8 cellular contexts compared by ENCODE assay signal in the genomic region with DNA sequence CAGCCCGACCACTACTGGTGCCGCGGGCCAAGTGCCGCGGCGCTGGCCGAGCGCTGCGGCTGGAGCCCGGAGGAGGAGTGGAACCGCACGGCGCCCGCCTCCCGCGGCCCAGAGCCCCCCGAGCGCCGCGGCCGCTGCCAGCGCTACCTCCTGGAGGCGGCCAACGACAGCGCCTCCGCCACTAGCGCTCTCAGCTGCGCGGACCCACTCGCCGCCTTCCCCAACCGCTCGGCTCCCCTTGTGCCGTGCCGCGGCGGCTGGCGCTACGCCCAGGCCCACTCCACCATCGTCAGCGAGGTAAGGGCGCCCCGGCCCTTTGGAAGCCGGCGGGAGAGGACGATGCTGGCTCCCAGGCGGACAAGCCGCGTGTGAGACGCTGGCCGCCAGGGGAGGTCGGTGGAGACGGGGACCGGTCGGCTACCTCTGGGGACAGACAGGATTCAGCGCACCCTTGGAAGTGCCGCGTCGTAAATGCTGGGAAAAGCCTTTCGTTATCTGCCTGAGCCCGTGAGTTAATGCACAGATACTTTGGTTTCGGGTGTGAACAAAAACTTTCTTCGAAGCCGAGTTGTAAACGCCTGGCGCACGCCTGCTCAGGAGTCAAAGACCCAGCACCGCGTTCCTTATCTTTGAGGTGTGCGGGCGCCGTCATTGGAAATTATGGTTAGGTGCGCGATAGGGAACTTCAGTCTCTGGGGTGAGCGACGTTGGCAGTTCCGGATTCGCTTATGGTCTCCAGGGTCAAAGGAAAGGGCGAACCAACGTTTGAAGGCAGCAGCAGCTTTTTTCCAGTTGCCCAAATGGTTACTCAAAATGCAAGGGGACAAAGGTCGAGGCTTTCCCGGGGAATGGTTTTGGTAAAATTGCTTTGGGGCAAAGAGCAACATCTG. TPM values are rescaled to one million over a fixed set of nuclear protein-coding genes. Genes with fewer than 3 reads are reported as not detected.
DNase-seq lines count a peak whose midpoint lies in the region; ATAC-seq and TF ChIP-seq lines count a peak whose summit lies in the region.

No MANE protein-coding gene starts in this region.

- H2BK15ac ChIP-seq in neuronal stem cell (ENCODE audit: low read length), result peak overlapping the region; percentile 87

- H3K4me1 ChIP-seq in CD4-positive, alpha-beta memory T cell (ENCODE audit: insufficient read depth, low read length), result no peaks in the 10 kb centered on the region
- H3K4me1 ChIP-seq in PC-3 (ENCODE audit: insufficient read depth, low read length) (peaks cover 5% of the 10 kb centered on the region; the same call in 1 of the 2 replicates), neuronal stem cell (ENCODE audit: control insufficient read depth in 2 of 2, insufficient read depth in 1 of 2, low read depth in 1 of 2, low read length in 2 of 2) (peaks cover 0 to 3% of the 10 kb centered on the region in 2 donors)

- H3K27ac ChIP-seq in CD4-positive, alpha-beta memory T cell (ENCODE audit: low read depth, low read length), result no peak overlapping the region
- H3K27ac ChIP-seq in PC-3 (ENCODE audit: low read length), result no peak overlapping the region
- H3K27ac ChIP-seq in neuronal stem cell (replicated peaks; ENCODE audit: low read length), result no peak overlapping the region

- H3K4ac ChIP-seq in neuronal stem cell (ENCODE audit: low read length), result no peak overlapping the region

- H3K23ac ChIP-seq in neuronal stem cell (ENCODE audit: low read depth, low read length, poor library complexity), result peak overlapping the region; percentile 17

- H3F3A ChIP-seq in PC-3 (ENCODE audit: low read length, unreplicated experiment), result no peaks in the 10 kb centered on the region

- H2AK5ac ChIP-seq in neuronal stem cell (ENCODE audit: low read depth, low read length), result no peak overlapping the region

- peaks cover 6% of the 10 kb centered on the region for H3K27me3 ChIP-seq in CD4-positive, alpha-beta memory T cell (ENCODE audit: insufficient read depth, low read length)
- H3K27me3 ChIP-seq in PC-3 (ENCODE audit: low read length) (no peaks in the 10 kb centered on the region), neuronal stem cell (ENCODE audit: control insufficient read depth in 3 of 3, insufficient read depth in 3 of 3, low read depth in 1 of 3, low read length in 3 of 3) (peaks cover 5 to 81% (median 39%) of the 10 kb centered on the region in 3 experiments)

- no peak overlapping the region for H2BK120ac ChIP-seq in neuronal stem cell (ENCODE audit: low read depth, low read length)

- H3K4me2 ChIP-seq in PC-3 (ENCODE audit: low read length) (peak overlapping the region; percentile 97), neuronal stem cell (ENCODE audit: insufficient read depth, low read length, poor library complexity, severe bottlenecking) (peak overlapping the region; percentile 98)

- no peak overlapping the region for H4K91ac ChIP-seq in neuronal stem cell (ENCODE audit: low read depth, low read length, poor library complexity)

- H3K36me3 ChIP-seq in CD4-positive, alpha-beta memory T cell (ENCODE audit: insufficient read depth, low read length), result no peaks in the 10 kb centered on the region
- H3K36me3 ChIP-seq in PC-3 (ENCODE audit: low read depth, low read length) (no peaks in the 10 kb centered on the region), neuronal stem cell (replicated peaks in 1 of 2; ENCODE audit: control insufficient read depth in 2 of 2, insufficient read depth in 2 of 2, low read length in 2 of 2) (no peaks in the 10 kb centered on the region)

- no peaks in the 10 kb centered on the region for H3K9me2 ChIP-seq in PC-3 (replicated peaks; ENCODE audit: low read length)

- no peaks in the 10 kb centered on the region for H3K79me1 ChIP-seq in neuronal stem cell (ENCODE audit: low read depth, low read length)

- DNase-seq in CD4-positive, alpha-beta memory T cell, result no peak
- DNase-seq in PC-3 (peak; percentile 20), foreskin fibroblast (peak; percentile 9 to 53), neuronal stem cell (ENCODE audit: low spot score) (peak; percentile 39), putamen (ENCODE audit: low spot score) (no peak)
- DNase-seq in T-helper 2 cell treated with Interferon-gamma antibody and Interleukin-4, amounts not matched to agents 5 μg/mL and 100 μg/mL, for 36 hours (ENCODE audit: low spot score), result no peak
- DNase-seq in effector CD4-positive, alpha-beta T cell, result no peak

- H2AFZ ChIP-seq in PC-3 (ENCODE audit: low read length), result peak overlapping the region; percentile 88
- peak overlapping the region; percentile 89 for H2AFZ ChIP-seq in neuronal stem cell (ENCODE audit: low read length)

- POLR2A ChIA-PET in CD4-positive, alpha-beta memory T cell (lab: Charles Lee; ENCODE audit: partially characterized antibody), result no interaction called here
- POLR2A ChIA-PET in PC-3 (lab: Charles Lee; ENCODE audit: unreplicated experiment), result no interaction called here

- no peak overlapping the region for H2BK12ac ChIP-seq in neuronal stem cell (ENCODE audit: low read length)

- H4K20me1 ChIP-seq in PC-3 (ENCODE audit: low read length), result no peaks in the 10 kb centered on the region

- no peaks in the 10 kb centered on the region for H3K9me3 ChIP-seq in CD4-positive, alpha-beta memory T cell (ENCODE audit: control insufficient read depth in 1 of 2, low read length in 2 of 2)
- no peaks in the 10 kb centered on the region for H3K9me3 ChIP-seq in PC-3 (ENCODE audit: low read length)
- no peaks in the 10 kb centered on the region for H3K9me3 ChIP-seq in neuronal stem cell (replicated peaks in 1 of 2; ENCODE audit: control insufficient read depth in 2 of 2, insufficient read depth in 1 of 2, low read depth in 1 of 2, low read length in 2 of 2)

- peaks cover 3 to 21% (median 10%) of the 10 kb centered on the region in 4 donors for H3K4me1 Mint-ChIP-seq in CD4-positive, alpha-beta memory T cell
- H3K4me1 Mint-ChIP-seq in T-helper 2 cell treated with Interferon-gamma antibody and Interleukin-4, amounts not matched to agents 5 μg/mL and 100 μg/mL, for 36 hours (ENCODE audit: low read depth), result no peaks in the 10 kb centered on the region

- no CpG with 5 or more reads among the region's 82 CpGs for WGBS in neuronal stem cell (ENCODE audit: extremely low coverage in 2 of 2, insufficient read length in 2 of 2, insufficient replicate concordance in 1 of 2), 2 donors

- no peak overlapping the region for H4K8ac ChIP-seq in neuronal stem cell (ENCODE audit: low read depth, low read length)

- peaks cover 0 to 2% (median 0%) of the 10 kb centered on the region in 8 donors for H3K9me3 Mint-ChIP-seq in CD4-positive, alpha-beta memory T cell
- no peaks in the 10 kb centered on the region for H3K9me3 Mint-ChIP-seq in T-helper 2 cell treated with Interferon-gamma antibody and Interleukin-4, amounts not matched to agents 5 μg/mL and 100 μg/mL, for 36 hours

- peaks cover 36 to 48% of the 10 kb centered on the region in 2 donors for H3K27me3 Mint-ChIP-seq in CD4-positive, alpha-beta memory T cell
- peaks cover 55% of the 10 kb centered on the region for H3K27me3 Mint-ChIP-seq in T-helper 2 cell treated with Interferon-gamma antibody and Interleukin-4, amounts not matched to agents 5 μg/mL and 100 μg/mL, for 36 hours (ENCODE audit: low read depth)

- ATAC-seq in PC-3 (peak; percentile 68), HG03342 (IDR thresholded peaks at IDR 0.05; ENCODE audit: unreplicated experiment) (no peak)

- TF ChIP-seq CTCF in PC-3 (conservative IDR thresholded peaks at IDR 0.05; ENCODE audit: low read depth, low read length), result peak; percentile 26; the same call in 1 of the 2 replicates
- TF ChIP-seq CTCF in foreskin fibroblast (IDR thresholded peaks at IDR 0.05; ENCODE audit: low read depth, low read length), result no peak

- H3K27ac Mint-ChIP-seq in CD4-positive, alpha-beta memory T cell, result no peak overlapping the region
- no peak overlapping the region for H3K27ac Mint-ChIP-seq in T-helper 2 cell treated with Interferon-gamma antibody and Interleukin-4, amounts not matched to agents 5 μg/mL and 100 μg/mL, for 36 hours

- H3K4me3 Mint-ChIP-seq in CD4-positive, alpha-beta memory T cell, result peak overlapping the region; percentile 30 to 76 (median 72)
- H3K4me3 Mint-ChIP-seq in T-helper 2 cell treated with Interferon-gamma antibody and Interleukin-4, amounts not matched to agents 5 μg/mL and 100 μg/mL, for 36 hours, result no peak overlapping the region

- H3K9ac ChIP-seq in PC-3 (ENCODE audit: low read length) (0 out of 2 replicates have a peak overlapping the region, but pooled peaks have one; percentile 6), neuronal stem cell (ENCODE audit: low read depth, low read length, poor library complexity) (peak overlapping the region; percentile 86)

- no peaks in the 10 kb centered on the region for H3K79me2 ChIP-seq in PC-3 (ENCODE audit: low read length)

- intact Hi-C loops in CD4-positive, alpha-beta memory T cell (cut with micrococcal nuclease), result no loop called here
- intact Hi-C loops in PC-3 (cut with micrococcal nuclease), result no loop called here

- no peak overlapping the region for H3K14ac ChIP-seq in neuronal stem cell (ENCODE audit: low read length)

- CTCF ChIA-PET in CD4-positive, alpha-beta memory T cell (lab: Charles Lee; ENCODE audit: partially characterized antibody), result no interaction called here
- CTCF ChIA-PET in PC-3 (lab: Charles Lee), result no interaction called here

- peak overlapping the region; percentile 87 for H3K18ac ChIP-seq in neuronal stem cell (ENCODE audit: low read length)

- no TSS peak for BruUV-seq in PC-3 (replicated peaks; lab: Mats Ljungman, UMichigan)

- H3K36me3 Mint-ChIP-seq in CD4-positive, alpha-beta memory T cell, result no peaks in the 10 kb centered on the region
- no peaks in the 10 kb centered on the region for H3K36me3 Mint-ChIP-seq in T-helper 2 cell treated with Interferon-gamma antibody and Interleukin-4, amounts not matched to agents 5 μg/mL and 100 μg/mL, for 36 hours (ENCODE audit: low read depth)

- H2BK5ac ChIP-seq in neuronal stem cell (ENCODE audit: low read length), result no peak overlapping the region

- H3K4me3 ChIP-seq in CD4-positive, alpha-beta memory T cell (ENCODE audit: low read length in 2 of 2), result no peak overlapping the region
- H3K4me3 ChIP-seq in PC-3 (ENCODE audit: low read length) (peak overlapping the region; percentile 82), foreskin fibroblast (ENCODE audit: low read depth in 1 of 2, low read length in 2 of 2) (peak overlapping the region; percentile 15 to 60), neuronal stem cell (ENCODE audit: low read length in 2 of 2) (peak overlapping the region in 1 of 2 donors; percentile 81)

RNA-seq across cellular contexts. Expression of a gene that starts 0.6 kb away (rescaled TPM):
- total RNA-seq in CD4-positive, alpha-beta memory T cell, result not detected
- polyA plus RNA-seq in CD4-positive, alpha-beta memory T cell, result under 1 TPM; 0.20 to 0.38 TPM
- total RNA-seq in PC-3 (2014; rRNA removed), result 0.47 and 0.92 TPM in 2 replicates
- polyA plus RNA-seq in neuronal stem cell (2013, experiment 1 of 2), result 0.17 TPM
- 0.11 TPM for polyA plus RNA-seq in neuronal stem cell (2013, experiment 2 of 2)

Comparison
In these comparisons a context has a peak if more than half of its experiments do, and no peak if none do; other contexts are left out.
1. DNase-seq: peak in PC-3 (single experiment), foreskin fibroblast (2 of 2) and neuronal stem cell (single experiment); none in CD4-positive, alpha-beta memory T cell (0 of 5), putamen (single experiment), T-helper 2 cell treated with Interferon-gamma antibody and Interleukin-4, amounts not matched to agents 5 μg/mL and 100 μg/mL, for 36 hours (single experiment) and effector CD4-positive, alpha-beta T cell (single experiment).
2. H3K4me3 ChIP-seq: peak in PC-3 (single experiment) and foreskin fibroblast (2 of 2); none in CD4-positive, alpha-beta memory T cell (0 of 2).